29 cellular contexts compared by ENCODE assay signal in the genomic region with DNA sequence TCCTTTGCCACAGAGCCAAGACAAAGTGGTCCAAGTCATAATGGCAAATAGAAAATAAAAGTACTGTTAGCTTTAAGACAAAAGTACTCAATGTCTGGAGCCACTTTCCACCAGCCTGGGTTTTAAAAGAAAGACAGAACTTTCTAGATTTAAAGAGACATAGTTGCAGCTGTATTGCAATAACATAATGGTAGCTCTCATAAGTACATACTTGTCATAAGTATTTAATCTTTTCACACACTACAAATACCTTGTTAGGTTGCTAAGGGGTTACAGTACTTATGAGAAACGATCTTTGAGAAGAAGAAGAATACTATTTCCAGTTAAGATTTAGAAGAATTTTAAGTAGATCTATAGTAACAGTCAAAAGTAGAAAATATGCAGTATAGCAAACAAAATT. TPM values are rescaled to one million over a fixed set of nuclear protein-coding genes. Genes with fewer than 3 reads are reported as not detected.
"Had no signal": no experiment of that assay in that cellular context is flagged by ENCODE, and none has a peak within 500 bp of the region (broad histone marks: within the 10 kb centered on the region; RNA-seq: fewer than 3 reads in every experiment).

No MANE protein-coding gene starts in this region.

- H3K4me3 ChIP-seq: adrenal gland, gastroesophageal sphincter, skin epidermis, thoracic aorta had no signal

- H3K36me3 ChIP-seq: adrenal gland, brain microvascular endothelial cell, gastroesophageal sphincter, thoracic aorta had no signal

- H3K9me3 ChIP-seq: adrenal gland, gastroesophageal sphincter, thoracic aorta had no signal

- H3K27ac Mint-ChIP-seq: activated CD4-positive, alpha-beta T cell treated with anti-CD3 and anti-CD28 coated beads for 36 hours; activated naive CD4-positive, alpha-beta T cell treated with anti-CD3 and anti-CD28 coated beads for 36 hours; activated naive CD8-positive, alpha-beta T cell treated with anti-CD3 and anti-CD28 coated beads for 36 hours; immature natural killer cell; mesothelial cell of epicardium; naive thymus-derived CD4-positive, alpha-beta T cell; stimulated activated effector memory CD8-positive, alpha-beta T cell treated with anti-CD3 and anti-CD28 coated beads, Interleukin-12 subunit alpha, Interleukin-12 subunit beta, amount 100 ng/mL, for 72 hours; stimulated activated naive CD8-positive, alpha-beta T cell treated with anti-CD3 and anti-CD28 coated beads, Interleukin-15, Interleukin-2, amounts not matched to agents 100 ng/mL and 50 ng/mL, for 24 hours; T-helper 2 cell treated with Interferon-gamma antibody and Interleukin-4, amounts not matched to agents 5 μg/mL and 100 μg/mL, for 36 hours had no signal

- H3K9me3 Mint-ChIP-seq: activated naive CD8-positive, alpha-beta T cell treated with anti-CD3 and anti-CD28 coated beads for 36 hours; mesothelial cell of epicardium; stimulated activated naive CD8-positive, alpha-beta T cell treated with anti-CD3 and anti-CD28 coated beads, Interleukin-15, Interleukin-2, amounts not matched to agents 100 ng/mL and 50 ng/mL, for 24 hours; T-helper 2 cell treated with Interferon-gamma antibody and Interleukin-4, amounts not matched to agents 5 μg/mL and 100 μg/mL, for 36 hours had no signal

- H3K27me3 ChIP-seq: adrenal gland, brain microvascular endothelial cell, gastroesophageal sphincter had no signal

- DNase-seq: activated CD4-positive, alpha-beta T cell treated with anti-CD3 and anti-CD28 coated beads for 36 hours; activated CD4-positive, CD25-positive, alpha-beta regulatory T cell; activated effector memory CD4-positive, alpha-beta T cell treated with anti-CD3 and anti-CD28 coated beads, Interleukin-2, amount 50 U/mL, for 16 hours; activated naive CD4-positive, alpha-beta T cell treated with anti-CD3 and anti-CD28 coated beads for 36 hours; activated naive CD8-positive, alpha-beta T cell treated with anti-CD3 and anti-CD28 coated beads for 36 hours; adrenal gland; brain microvascular endothelial cell; immature natural killer cell; kidney; naive thymus-derived CD4-positive, alpha-beta T cell; stimulated activated CD4-positive, alpha-beta T cell treated with anti-CD3 and anti-CD28 coated beads, Interleukin-12 subunit alpha, Interleukin-12 subunit beta, amount 100 ng/mL, for 4 hours; stimulated activated CD4-positive, alpha-beta T cell treated with anti-CD3 and anti-CD28 coated beads, Interleukin-4, amount 100 ng/mL, for 24 hours; T-helper 1 cell had no signal

- H3K27ac ChIP-seq: adrenal gland, brain microvascular endothelial cell, gastroesophageal sphincter, skin epidermis, thoracic aorta had no signal

- FAIRE-seq: astrocyte, endothelial cell of umbilical vein had no signal

- H3K36me3 Mint-ChIP-seq: activated naive CD8-positive, alpha-beta T cell treated with anti-CD3 and anti-CD28 coated beads for 36 hours; immature natural killer cell; mesothelial cell of epicardium; naive thymus-derived CD4-positive, alpha-beta T cell; stimulated activated effector memory CD8-positive, alpha-beta T cell treated with anti-CD3 and anti-CD28 coated beads, Interleukin-12 subunit alpha, Interleukin-12 subunit beta, amount 100 ng/mL, for 72 hours had no signal

- H3K27me3 Mint-ChIP-seq: activated CD4-positive, alpha-beta T cell treated with anti-CD3 and anti-CD28 coated beads for 36 hours; activated naive CD8-positive, alpha-beta T cell treated with anti-CD3 and anti-CD28 coated beads for 36 hours; naive thymus-derived CD4-positive, alpha-beta T cell; stimulated activated naive CD8-positive, alpha-beta T cell treated with anti-CD3 and anti-CD28 coated beads, Interleukin-15, Interleukin-2, amounts not matched to agents 100 ng/mL and 50 ng/mL, for 24 hours had no signal

- H3K4me1 Mint-ChIP-seq: activated CD4-positive, alpha-beta T cell treated with anti-CD3 and anti-CD28 coated beads for 36 hours; activated naive CD8-positive, alpha-beta T cell treated with anti-CD3 and anti-CD28 coated beads for 36 hours; immature natural killer cell; mesothelial cell of epicardium; naive thymus-derived CD4-positive, alpha-beta T cell; stimulated activated effector memory CD8-positive, alpha-beta T cell treated with anti-CD3 and anti-CD28 coated beads, Interleukin-12 subunit alpha, Interleukin-12 subunit beta, amount 100 ng/mL, for 72 hours had no signal

- H3K4me3 Mint-ChIP-seq: activated CD4-positive, alpha-beta T cell treated with anti-CD3 and anti-CD28 coated beads for 36 hours; activated naive CD4-positive, alpha-beta T cell treated with anti-CD3 and anti-CD28 coated beads for 36 hours; activated naive CD8-positive, alpha-beta T cell treated with anti-CD3 and anti-CD28 coated beads for 36 hours; immature natural killer cell; mesothelial cell of epicardium; naive thymus-derived CD4-positive, alpha-beta T cell; stimulated activated effector memory CD8-positive, alpha-beta T cell treated with anti-CD3 and anti-CD28 coated beads, Interleukin-12 subunit alpha, Interleukin-12 subunit beta, amount 100 ng/mL, for 72 hours; stimulated activated naive CD8-positive, alpha-beta T cell treated with anti-CD3 and anti-CD28 coated beads, Interleukin-15, Interleukin-2, amounts not matched to agents 100 ng/mL and 50 ng/mL, for 24 hours; T-helper 2 cell treated with Interferon-gamma antibody and Interleukin-4, amounts not matched to agents 5 μg/mL and 100 μg/mL, for 36 hours had no signal

- ATAC-seq: activated CD4-positive, alpha-beta T cell treated with anti-CD3 and anti-CD28 coated beads for 36 hours; gastroesophageal sphincter; naive thymus-derived CD4-positive, alpha-beta T cell; sciatic nerve; stimulated activated effector memory CD8-positive, alpha-beta T cell treated with anti-CD3 and anti-CD28 coated beads, Interleukin-12 subunit alpha, Interleukin-12 subunit beta, amount 100 ng/mL, for 72 hours had no signal

- H3K4me1 ChIP-seq: adrenal gland, gastroesophageal sphincter had no signal

RNA-seq across cellular contexts. Expression of gene AQP4, which starts 28.9 kb away (rescaled TPM):
- total RNA-seq: activated CD4-positive, alpha-beta T cell treated with anti-CD3 and anti-CD28 coated beads for 36 hours; activated naive CD4-positive, alpha-beta T cell treated with anti-CD3 and anti-CD28 coated beads for 36 hours; activated naive CD8-positive, alpha-beta T cell treated with anti-CD3 and anti-CD28 coated beads for 36 hours; astrocyte; chondrocyte; endothelial cell of umbilical vein; fibroblast of lung; fibroblast of villous mesenchyme; lung microvascular endothelial cell; naive thymus-derived CD4-positive, alpha-beta T cell; omental fat pad; posterior vena cava; thoracic aorta had no signal
- polyA plus RNA-seq: endothelial cell of umbilical vein; fibroblast of lung; immature natural killer cell; naive thymus-derived CD4-positive, alpha-beta T cell had no signal
